Comparison of ENCODE assay signal across 1 cellular context in genomic region chr1:86470859-86471258, GRCh38.
TF ChIP-seq lines count a peak whose summit lies in the region.

No MANE protein-coding gene starts in this region.

TF ChIP-seq in GM12878, 131 proteins besides CTCF, POLR2A, EP300 and RAD21:
- TF ChIP-seq ELK1 (IDR thresholded peaks at IDR 0.05; ENCODE audit: low read depth, low read length), result no peak
- no peak for TF ChIP-seq ZNF687 (IDR thresholded peaks at IDR 0.05)
- no peak for TF ChIP-seq FOXM1 (IDR thresholded peaks at IDR 0.05; ENCODE audit: low read depth, low read length)
- TF ChIP-seq YBX1 (IDR thresholded peaks at IDR 0.05), result no peak
- TF ChIP-seq ETV6 (conservative IDR thresholded peaks at IDR 0.05 in 1 of 2, IDR thresholded peaks at IDR 0.05 in 1 of 2; ENCODE audit: borderline replicate concordance in 1 of 2, low read depth in 1 of 2), result peak in 1 of 2 experiments; percentile 55; a peak in 2 of 4 replicates
- TF ChIP-seq ZNF384 (IDR thresholded peaks at IDR 0.05; ENCODE audit: borderline replicate concordance, low read depth, low read length), result no peak
- TF ChIP-seq NBN (IDR thresholded peaks at IDR 0.05), result 0 out of 2 replicates have a peak, but pooled peaks have one; percentile 19
- TF ChIP-seq ATF2 (IDR thresholded peaks at IDR 0.05; ENCODE audit: low read length), result peak; percentile 35; the same call in 1 of the 2 replicates
- TF ChIP-seq RELA (IDR thresholded peaks at IDR 0.05; ENCODE audit: borderline replicate concordance, partially characterized antibody), result no peak
- TF ChIP-seq KLF5 (IDR thresholded peaks at IDR 0.05; ENCODE audit: partially characterized antibody), result no peak
- TF ChIP-seq TAF1 (IDR thresholded peaks at IDR 0.05; ENCODE audit: borderline replicate concordance, low read depth, low read length), result no peak
- peak; percentile 79 for TF ChIP-seq CREM (IDR thresholded peaks at IDR 0.05; ENCODE audit: low read depth)
- no peak for TF ChIP-seq STAT3 (IDR thresholded peaks at IDR 0.05; ENCODE audit: low read depth, low read length)
- TF ChIP-seq PRDM15 (CRISPR knock-in tag; IDR thresholded peaks at IDR 0.05), result no peak
- TF ChIP-seq CEBPZ (IDR thresholded peaks at IDR 0.05; ENCODE audit: low read depth, low read length), result no peak
- 0 out of 2 replicates have a peak, but pooled peaks have one; percentile 12 for TF ChIP-seq MEF2A (IDR thresholded peaks at IDR 0.05; ENCODE audit: insufficient read depth, low read depth, low read length)
- TF ChIP-seq IKZF2 (IDR thresholded peaks at IDR 0.05), result 0 out of 4 replicates have a peak, but pooled peaks have one; percentile 20 to 22
- TF ChIP-seq DPF2 (IDR thresholded peaks at IDR 0.05), result 0 out of 2 replicates have a peak, but pooled peaks have one; percentile 26
- TF ChIP-seq BHLHE40 (IDR thresholded peaks at IDR 0.05; ENCODE audit: borderline replicate concordance in 1 of 2, low read depth in 2 of 2, low read length in 1 of 2), result peak in 1 of 2 experiments; percentile 53; a peak in 1 of 4 replicates
- TF ChIP-seq ZNF24 (IDR thresholded peaks at IDR 0.05), result no peak
- TF ChIP-seq BCLAF1 (IDR thresholded peaks at IDR 0.05), result no peak
- TF ChIP-seq KAT2A (conservative IDR thresholded peaks at IDR 0.05; ENCODE audit: control insufficient read depth, low read depth, low read length), result no peak
- no peak for TF ChIP-seq ZNF217 (IDR thresholded peaks at IDR 0.05)
- no peak for TF ChIP-seq SREBF1 (IDR thresholded peaks at IDR 0.05; ENCODE audit: low read length)
- TF ChIP-seq SPI1 (IDR thresholded peaks at IDR 0.05; ENCODE audit: borderline replicate concordance, insufficient read depth, low read depth, low read length), result peak; percentile 42; the same call in 1 of the 2 replicates
- peak; percentile 25; the same call in 1 of the 2 replicates for TF ChIP-seq NFIC (IDR thresholded peaks at IDR 0.05; ENCODE audit: low read depth, low read length)
- peak; percentile 64; the same call in 1 of the 2 replicates for TF ChIP-seq CREB1 (IDR thresholded peaks at IDR 0.05; ENCODE audit: low read depth)
- peak; percentile 62 for TF ChIP-seq JUNB (IDR thresholded peaks at IDR 0.05)
- TF ChIP-seq BCL11A (IDR thresholded peaks at IDR 0.05; ENCODE audit: low read depth, low read length), result peak; percentile 9; the same call in 1 of the 2 replicates
- TF ChIP-seq SUZ12 (IDR thresholded peaks at IDR 0.05; ENCODE audit: unreplicated experiment), result no peak
- TF ChIP-seq MTA2 (IDR thresholded peaks at IDR 0.05; ENCODE audit: low read depth), result 0 out of 2 replicates have a peak, but pooled peaks have one; percentile 28
